ENCODE assay signal across 8 cellular contexts in genomic region chr18:46250084-46250811, GRCh38.
DNase-seq lines count a peak whose midpoint lies in the region; FAIRE-seq and TF ChIP-seq lines count a peak whose summit lies in the region.

No MANE protein-coding gene starts in this region.

- H3K9me2 ChIP-seq in Loucy (replicated peaks; ENCODE audit: low read depth, low read length) = no peaks in the 10 kb centered on the region

- H4K8ac ChIP-seq in H9 (replicated peaks; ENCODE audit: insufficient read length, low read depth, low read length) = no peak overlapping the region

- 0 out of 2 replicates have a peak, but pooled peaks cover 5% of the 10 kb centered on the region for H3F3A ChIP-seq in Loucy (ENCODE audit: low read depth)

- H2BK12ac ChIP-seq in H9 (ENCODE audit: insufficient read length, low read depth, low read length) = no peak overlapping the region

- no peak overlapping the region for H4K5ac ChIP-seq in H9 (ENCODE audit: insufficient read length, low read depth, low read length)

- H3K27ac Mint-ChIP-seq in H9 (peak overlapping the region in 2 of 3 experiments; percentile 0 to 75; a peak in 2 of 7 replicates), nephron progenitor cell (peak overlapping the region; percentile 35)

- H2BK15ac ChIP-seq in H9 (ENCODE audit: low read depth, low read length) = no peak overlapping the region

- H3K23me2 ChIP-seq in H9 (ENCODE audit: insufficient read length, low read depth, low read length, poor library complexity, severe bottlenecking) = no peaks in the 10 kb centered on the region

- H4K20me1 ChIP-seq in H9 (ENCODE audit: control insufficient read depth, insufficient read depth, insufficient read length) (no peaks in the 10 kb centered on the region), Loucy (ENCODE audit: insufficient read depth, low read length, poor library complexity, severe bottlenecking) (peaks cover 10% of the 10 kb centered on the region)

- no peak overlapping the region for H3K23ac ChIP-seq in H9 (ENCODE audit: insufficient read length, low read depth, low read length)

- H3K79me1 ChIP-seq in H9 (ENCODE audit: insufficient read depth, low read depth, low read length, poor library complexity, severe bottlenecking) = no peaks in the 10 kb centered on the region

- H3K36me3 ChIP-seq in Loucy (ENCODE audit: insufficient read depth, low read length) = peaks cover 23% of the 10 kb centered on the region; the same call in 1 of the 2 replicates
- no peaks in the 10 kb centered on the region for H3K36me3 ChIP-seq in urinary bladder (ENCODE audit: insufficient read depth)

- H3K4me1 ChIP-seq in H9 (ENCODE audit: insufficient read depth, low read length) (peaks cover 4% of the 10 kb centered on the region; the same call in 1 of the 2 replicates), Loucy (ENCODE audit: insufficient read depth, low read length, poor library complexity, severe bottlenecking) (peaks cover 18% of the 10 kb centered on the region), urinary bladder (ENCODE audit: insufficient read depth) (no peaks in the 10 kb centered on the region)

- DNase-seq in GM12865 (ENCODE audit: low read depth) = peak; percentile 93
- no peak for DNase-seq in H9
- no peak for DNase-seq in nephron progenitor cell
- no peak for DNase-seq in NCI-H1436 (lab: John Stamatoyannopoulos, UW)

- H3K79me2 ChIP-seq in H9 (ENCODE audit: insufficient read depth, low read length) (no peaks in the 10 kb centered on the region; the same call in 1 of the 2 replicates), Loucy (ENCODE audit: insufficient read depth, low read length) (peaks cover 66% of the 10 kb centered on the region)

- H3T11ph ChIP-seq in H9 (ENCODE audit: low read length) = no peak overlapping the region

- H3K4me1 Mint-ChIP-seq in H9 (peaks cover 28 to 30% of the 10 kb centered on the region in 2 experiments), nephron progenitor cell (peaks cover 10% of the 10 kb centered on the region)

- no peak overlapping the region for H3K56ac ChIP-seq in H9 (ENCODE audit: insufficient read length, low read depth, low read length)

- TF ChIP-seq CTCF in GM12865 (IDR thresholded peaks at IDR 0.05; ENCODE audit: insufficient read depth, low read depth, low read length, missing control alignments) = no peak
- TF ChIP-seq CTCF in H9 (conservative IDR thresholded peaks at IDR 0.05) = no peak
- TF ChIP-seq CTCF in Loucy (conservative IDR thresholded peaks at IDR 0.05; ENCODE audit: low read length) = no peak
- no peak for TF ChIP-seq CTCF in VCaP (conservative IDR thresholded peaks at IDR 0.05)
- TF ChIP-seq CTCF in nephron progenitor cell (IDR thresholded peaks at IDR 0.05) = no peak

- H3K9me3 Mint-ChIP-seq in H9 (no peaks in the 10 kb centered on the region), nephron progenitor cell (no peaks in the 10 kb centered on the region)

- no peak overlapping the region for H3K27ac ChIP-seq in H9 (ENCODE audit: insufficient read length, low read depth, low read length)
- H3K27ac ChIP-seq in VCaP = peak overlapping the region; percentile 97
- peak overlapping the region; percentile 38 for H3K27ac ChIP-seq in urinary bladder (ENCODE audit: low read depth)

- no peak overlapping the region for H3K18ac ChIP-seq in H9 (ENCODE audit: insufficient read length, low read depth, low read length)

- H3K9me3 ChIP-seq in H9 (ENCODE audit: control insufficient read depth, low read depth, low read length) (no peaks in the 10 kb centered on the region), Loucy (ENCODE audit: insufficient read depth, low read depth, low read length) (no peaks in the 10 kb centered on the region)

- WGBS in H9 (ENCODE audit: extremely low coverage, insufficient read length, low lambda C conversion rate) = no CpG with 5 or more reads among the region's 4 CpGs
- WGBS in urinary bladder = 55% methylated on average over 4 of the region's 4 CpGs

- no peak overlapping the region for H3K14ac ChIP-seq in H9 (ENCODE audit: insufficient read depth, low read length)

- H3K4me3 ChIP-seq in GM12865 (ENCODE audit: low read depth, low read length) (peak overlapping the region; percentile 32), Loucy (ENCODE audit: low read length, poor library complexity, severe bottlenecking) (peak overlapping the region; percentile 58), urinary bladder (ENCODE audit: low read depth, low read length) (no peak overlapping the region)

- FAIRE-seq in endometrium (lab: Jason Lieb, UNC) = peak; percentile 41

- no peak overlapping the region for H3K4me2 ChIP-seq in H9 (ENCODE audit: insufficient read depth, insufficient read length, low read length)
- peak overlapping the region; percentile 81 for H3K4me2 ChIP-seq in Loucy (ENCODE audit: low read depth, low read length, poor library complexity, severe bottlenecking)

- H2AFZ ChIP-seq in H9 (ENCODE audit: low read length) = no peak overlapping the region
- no peak overlapping the region for H2AFZ ChIP-seq in Loucy (ENCODE audit: low read length)

- H3K36me3 Mint-ChIP-seq in H9 (ENCODE audit: insufficient read depth in 1 of 3, low read depth in 3 of 3) = peaks cover 0 to 4% (median 2%) of the 10 kb centered on the region in 3 experiments; a peak in 3 of 7 replicates
- H3K36me3 Mint-ChIP-seq in nephron progenitor cell (ENCODE audit: low read depth) = peaks cover 10% of the 10 kb centered on the region

- H3K9ac ChIP-seq in H9 (ENCODE audit: extremely low read depth, insufficient read length, low read length) (no peak overlapping the region), Loucy (ENCODE audit: low read depth, low read length, poor library complexity, severe bottlenecking) (peak overlapping the region; percentile 57)

- no peak overlapping the region for H2AK5ac ChIP-seq in H9 (ENCODE audit: insufficient read length, low read length)

- H3K27me3 Mint-ChIP-seq in H9 (ENCODE audit: low read depth) (no peaks in the 10 kb centered on the region), nephron progenitor cell (ENCODE audit: low read depth, poor library complexity) (no peaks in the 10 kb centered on the region)

- H3K27me3 ChIP-seq in H9 (ENCODE audit: insufficient read depth, low read length) = no peaks in the 10 kb centered on the region
- H3K27me3 ChIP-seq in Loucy (ENCODE audit: insufficient read depth, low read length, poor library complexity, severe bottlenecking) = no peaks in the 10 kb centered on the region

- no peak overlapping the region for H3K4me3 Mint-ChIP-seq in H9
- H3K4me3 Mint-ChIP-seq in nephron progenitor cell = no peak overlapping the region

- H4K91ac ChIP-seq in H9 (ENCODE audit: insufficient read length, low read depth, low read length) = no peak overlapping the region

- H3K4ac ChIP-seq in H9 (ENCODE audit: low read depth, low read length) = no peak overlapping the region

- no peak overlapping the region for H2BK20ac ChIP-seq in H9 (ENCODE audit: low read depth, low read length, poor library complexity, severe bottlenecking)

- no peak overlapping the region for H2BK120ac ChIP-seq in H9 (ENCODE audit: low read depth, low read length, poor library complexity, severe bottlenecking)

- no peak overlapping the region for H2BK5ac ChIP-seq in H9 (ENCODE audit: insufficient read length, low read length)
